Comparison of ENCODE assay signal across 13 cellular contexts in the genomic region with DNA sequence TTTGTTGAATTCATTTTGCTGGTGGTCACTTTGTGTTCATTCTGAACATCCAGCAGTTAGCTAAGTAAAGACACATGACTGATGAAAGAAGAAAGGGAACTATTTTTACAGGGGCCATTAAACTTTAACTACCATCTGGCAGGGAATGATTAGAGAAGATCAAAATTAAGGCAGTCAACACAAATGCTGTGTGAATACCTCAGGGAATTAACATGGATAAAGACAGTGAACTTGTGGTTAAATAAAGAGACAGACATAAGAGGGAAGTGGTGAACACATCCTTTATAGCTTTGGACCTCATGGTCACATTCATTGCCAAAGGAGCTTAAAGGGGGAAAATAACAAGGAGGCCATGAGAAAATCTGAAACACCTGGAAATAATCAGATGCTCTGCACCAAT. TPM values are rescaled to one million over a fixed set of nuclear protein-coding genes. Genes with fewer than 3 reads are reported as not detected.
A peak's percentile ranks its signal among the peaks of the same experiment; 100 is the strongest.
DNase-seq lines count a peak whose midpoint lies in the region; ATAC-seq lines count a peak whose summit lies in the region.
"Had no signal": no experiment of that assay in that cellular context is flagged by ENCODE, and none has a peak within 500 bp of the region (broad histone marks: within the 10 kb centered on the region; RNA-seq: fewer than 3 reads in every experiment).

No MANE protein-coding gene starts in this region.

- H3K9me3 Mint-ChIP-seq in memory B cell: peaks cover 4% of the 10 kb centered on the region

- DNase-seq in DMS153 treated with DMSO at 0.1 percent for 48 hours (lab: John Stamatoyannopoulos, UW; ENCODE audit: unreplicated experiment): peak; percentile 54
- DNase-seq in H4 (ENCODE audit: low spot score): peak; percentile 39
- peak; percentile 57 for DNase-seq in MV-4-11 (lab: John Stamatoyannopoulos, UW)
- no peak for DNase-seq in memory B cell (ENCODE audit: low spot score in 2 of 2)
- DNase-seq in Right ventricle myocardium inferior (ENCODE audit: missing footprints): no peak
- no peak for DNase-seq in COR-L47 (lab: John Stamatoyannopoulos, UW)
- DNase-seq in activated effector memory CD4-positive, alpha-beta T cell treated with Interleukin-2 at 50 U/mL for 16 hours: no peak
- no peak for DNase-seq in GM03348 (ENCODE audit: low spot score)
- DNase-seq: activated CD4-positive, alpha-beta T cell treated with anti-CD3 and anti-CD28 coated beads, Interleukin-2, amount 50 U/mL, for 4 hours; CD8-positive, alpha-beta T cell; esophagus squamous epithelium; GOT3 had no signal

- peak overlapping the region; percentile 3 for H3K4me3 Mint-ChIP-seq in memory B cell
- H3K4me3 Mint-ChIP-seq: CD8-positive, alpha-beta T cell had no signal

- no peak overlapping the region for H3K27ac Mint-ChIP-seq in memory B cell
- H3K27ac Mint-ChIP-seq: CD8-positive, alpha-beta T cell had no signal

- H3K4me1 Mint-ChIP-seq in memory B cell: peaks cover 11% of the 10 kb centered on the region

- peaks cover 1% of the 10 kb centered on the region for H3K36me3 Mint-ChIP-seq in memory B cell
- H3K36me3 Mint-ChIP-seq: CD8-positive, alpha-beta T cell had no signal

- ATAC-seq in memory B cell (ENCODE audit: low read depth): peak; percentile 71
- ATAC-seq in Right ventricle myocardium inferior: no peak
- ATAC-seq: CD8-positive, alpha-beta T cell; K562 had no signal

- H3K27me3 Mint-ChIP-seq in memory B cell: peaks cover 2% of the 10 kb centered on the region

- intact Hi-C loops in Right ventricle myocardium inferior (cut with DNase I): no loop called here

RNA-seq across cellular contexts. Expression of a gene that starts 52.6 kb away (rescaled TPM):
- 230 and 264 TPM in 2 replicates for total RNA-seq in H4 (2014; rRNA removed; shearing (Covaris generic))
- 1,232 TPM for total RNA-seq in Right ventricle myocardium inferior

Comparison
In these comparisons a context has a peak if more than half of its experiments do, and no peak if none do; other contexts are left out.
1. DNase-seq: peak in DMS153 treated with DMSO at 0.1 percent for 48 hours (single experiment), H4 (single experiment) and MV-4-11 (single experiment); none in memory B cell (0 of 2), Right ventricle myocardium inferior (single experiment), COR-L47 (single experiment), activated effector memory CD4-positive, alpha-beta T cell treated with Interleukin-2 at 50 U/mL for 16 hours (single experiment) and GM03348 (single experiment).